21 cellular contexts compared by ENCODE assay signal in genomic region chr16:54477766-54478165, GRCh38.
"Had no signal": no experiment of that assay in that cellular context is flagged by ENCODE, and none has a peak within 500 bp of the region (broad histone marks: within the 10 kb centered on the region; RNA-seq: fewer than 3 reads in every experiment).

No MANE protein-coding gene starts in this region.

- H3K9me3 ChIP-seq: heart right ventricle, left lung, neutrophil, sigmoid colon, suprapubic skin, thyroid gland had no signal

- DNase-seq: effector CD4-positive, alpha-beta T cell; endodermal cell; erythroblast; foreskin melanocyte; heart right ventricle; islet precursor cell; left lung; mesenchymal stem cell; naive thymus-derived CD4-positive, alpha-beta T cell; nephron progenitor cell; posterior cingulate gyrus; sigmoid colon; small intestine; stimulated activated CD4-positive, alpha-beta T cell treated with anti-CD3 and anti-CD28 coated beads, Interleukin-4, amount 100 ng/mL, for 1 hour; stimulated activated CD8-positive, alpha-beta memory T cell treated with anti-CD3 and anti-CD28 coated beads, Interleukin-4, amount 100 ng/mL, for 48 hours; stimulated activated naive CD8-positive, alpha-beta T cell treated with anti-CD3 and anti-CD28 coated beads, Interleukin-15, Interleukin-2, amounts not matched to agents 100 U/mL and 50 U/mL, for 24 hours; thyroid gland had no signal

- H3K4me1 ChIP-seq: left lung, sigmoid colon, thyroid gland had no signal

- H3K36me3 ChIP-seq: heart right ventricle, left lung, neutrophil, sigmoid colon, suprapubic skin, thyroid gland had no signal

- ATAC-seq: heart right ventricle; left lung; naive thymus-derived CD4-positive, alpha-beta T cell; stimulated activated naive CD8-positive, alpha-beta T cell treated with anti-CD3 and anti-CD28 coated beads, Interleukin-15, Interleukin-2, amounts not matched to agents 100 U/mL and 50 U/mL, for 24 hours had no signal

- H3K4me3 ChIP-seq: coronary artery, heart right ventricle, left lung, lung, sigmoid colon, suprapubic skin, thyroid gland had no signal

- H3K27ac ChIP-seq: coronary artery, left lung, neutrophil, sigmoid colon, suprapubic skin, thyroid gland had no signal

- H3K27me3 ChIP-seq: heart right ventricle, left lung, neutrophil, sigmoid colon, suprapubic skin, thyroid gland had no signal
